8 cellular contexts compared by ENCODE assay signal in genomic region chr17:62892870-62893338, GRCh38.
DNase-seq lines count a peak whose midpoint lies in the region; TF ChIP-seq lines count a peak whose summit lies in the region.
"Had no signal": no experiment of that assay in that cellular context is flagged by ENCODE, and none has a peak within 500 bp of the region (broad histone marks: within the 10 kb centered on the region; RNA-seq: fewer than 3 reads in every experiment).

No MANE protein-coding gene starts in this region.

- H3K4me2 ChIP-seq in PC-9 (peak overlapping the region; percentile 52), mesenchymal stem cell (ENCODE audit: low read length, poor library complexity, severe bottlenecking) (no peak overlapping the region)

- 0 out of 2 replicates have a peak overlapping the region, but pooled peaks have one; percentile 45 for H2AFZ ChIP-seq in PC-9
- H2AFZ ChIP-seq in mesenchymal stem cell (ENCODE audit: low read depth, low read length): no peak overlapping the region

- H3K4me1 ChIP-seq in PC-9 (replicated peaks; ENCODE audit: insufficient read depth): peaks cover 46% of the 10 kb centered on the region
- peaks cover 5% of the 10 kb centered on the region for H3K4me1 ChIP-seq in mesenchymal stem cell (ENCODE audit: control insufficient read depth, insufficient read depth, low read depth, low read length)

- H2BK5ac ChIP-seq in mesenchymal stem cell (ENCODE audit: low read depth, low read length, poor library complexity, severe bottlenecking): no peak overlapping the region

- H3K27ac ChIP-seq in PC-9 (peak overlapping the region; percentile 81), mesenchymal stem cell (ENCODE audit: low read length, poor library complexity, severe bottlenecking) (peak overlapping the region; percentile 18)
- H3K27ac ChIP-seq: SK-N-MC had no signal

- CTCF ChIA-PET in PC-9 (lab: Charles Lee): interaction anchor here (0.6 kb wide), 1 partner anchor 76 kb away, joined by 4 read pairs; no protein-coding TSS in a partner anchor

- TF ChIP-seq CTCF in PC-9 (conservative IDR thresholded peaks at IDR 0.05) (no peak), choroid plexus epithelial cell (conservative IDR thresholded peaks at IDR 0.05; ENCODE audit: low read depth, low read length) (no peak)

- no peak overlapping the region for H2BK120ac ChIP-seq in mesenchymal stem cell (ENCODE audit: low read depth, low read length)

- H3F3A ChIP-seq in PC-9 (ENCODE audit: insufficient read depth, low read depth): peaks cover 39% of the 10 kb centered on the region

- peak overlapping the region in 1 of 2 experiments; percentile 5 for H3K4ac ChIP-seq in mesenchymal stem cell (ENCODE audit: low read depth in 1 of 2, low read length in 2 of 2)

- H4K91ac ChIP-seq in mesenchymal stem cell (ENCODE audit: low read length): no peak overlapping the region

- H3K23ac ChIP-seq in mesenchymal stem cell (ENCODE audit: low read length in 2 of 2): no peak overlapping the region

- H3K9ac ChIP-seq in mesenchymal stem cell (ENCODE audit: low read length): no peak overlapping the region

- 11% methylated on average over 4 of the region's 4 CpGs for WGBS in mesenchymal stem cell

- no peaks in the 10 kb centered on the region for H3K79me2 ChIP-seq in PC-9 (ENCODE audit: low read depth)

- POLR2A ChIA-PET in PC-9 (lab: Charles Lee; ENCODE audit: unreplicated experiment): interaction anchor here (0.6 kb wide), 2 partner anchors 15 to 74 kb away, joined by 7 to 9 read pairs; no protein-coding TSS in a partner anchor

- no peak overlapping the region for H2BK15ac ChIP-seq in mesenchymal stem cell (ENCODE audit: low read depth, poor library complexity, severe bottlenecking)

- no peak overlapping the region for H2BK12ac ChIP-seq in mesenchymal stem cell (ENCODE audit: low read length in 2 of 2)

- H2AK5ac ChIP-seq in mesenchymal stem cell (ENCODE audit: low read length, severe bottlenecking): no peak overlapping the region

- H4K8ac ChIP-seq in mesenchymal stem cell (ENCODE audit: low read length): no peak overlapping the region

- BruUV-seq in PC-9 (replicated peaks; lab: Mats Ljungman, UMichigan): no TSS peak

- H3K18ac ChIP-seq in mesenchymal stem cell (ENCODE audit: low read depth in 1 of 2, low read length in 2 of 2): no peak overlapping the region

- no peaks in the 10 kb centered on the region for H3K9me2 ChIP-seq in PC-9 (ENCODE audit: insufficient read depth)

- DNase-seq in HCEC 1CT (peak; percentile 81), PC-9 (peak; percentile 70 to 95), choroid plexus epithelial cell (ENCODE audit: low read depth) (peak; percentile 90), mesenchymal stem cell (peak; percentile 95), NCI-H82 treated with DMSO at 0.1 percent for 48 hours (lab: John Stamatoyannopoulos, UW; ENCODE audit: unreplicated experiment) (no peak), GOT3 (lab: John Stamatoyannopoulos, UW) (no peak), NCI-H1694 treated with DMSO at 0.1 percent for 48 hours (lab: John Stamatoyannopoulos, UW) (no peak)

- no peaks in the 10 kb centered on the region for H3K79me1 ChIP-seq in mesenchymal stem cell (replicated peaks; ENCODE audit: low read length, poor library complexity, severe bottlenecking)

- H3K36me3 ChIP-seq in PC-9 (ENCODE audit: low read depth): no peaks in the 10 kb centered on the region
- H3K36me3 ChIP-seq in mesenchymal stem cell (ENCODE audit: control insufficient read depth in 1 of 2, insufficient read depth in 2 of 2, low read depth in 1 of 2, low read length in 2 of 2): no peaks in the 10 kb centered on the region

- no peaks in the 10 kb centered on the region for H4K20me1 ChIP-seq in PC-9 (ENCODE audit: insufficient read depth)

- intact Hi-C loops in PC-9 (cut with micrococcal nuclease; ENCODE audit: unreplicated experiment): loop anchor here (10.0 kb wide), 2 partner anchors 68 to 188 kb away; no protein-coding TSS in a partner anchor

- H3K9me3 ChIP-seq in PC-9 (ENCODE audit: insufficient read depth, low read depth) (peaks cover 15% of the 10 kb centered on the region), mesenchymal stem cell (ENCODE audit: control insufficient read depth, low read length) (no peaks in the 10 kb centered on the region)

- no peak overlapping the region for H3K14ac ChIP-seq in mesenchymal stem cell (ENCODE audit: low read length in 2 of 2)

- H3K4me3 ChIP-seq in PC-9 (no peak overlapping the region; the same call in 1 of the 2 replicates), choroid plexus epithelial cell (ENCODE audit: low read depth, low read length) (no peak overlapping the region), mesenchymal stem cell (ENCODE audit: insufficient read depth in 1 of 2, low read depth in 1 of 2, low read length in 2 of 2) (no peak overlapping the region)
- H3K4me3 ChIP-seq: SK-N-MC had no signal

- H3K27me3 ChIP-seq in PC-9 (ENCODE audit: insufficient read depth, low read depth) (no peaks in the 10 kb centered on the region), mesenchymal stem cell (ENCODE audit: control insufficient read depth in 1 of 2, insufficient read depth in 1 of 2, low read length in 2 of 2) (no peaks in the 10 kb centered on the region)

Comparison
In these comparisons a context has a peak if more than half of its experiments do, and no peak if none do; other contexts are left out.
1. DNase-seq: peak in HCEC 1CT (single experiment), PC-9 (2 of 2), choroid plexus epithelial cell (single experiment) and mesenchymal stem cell (single experiment); none in NCI-H82 treated with DMSO at 0.1 percent for 48 hours (single experiment), GOT3 (single experiment) and NCI-H1694 treated with DMSO at 0.1 percent for 48 hours (single experiment).